1 cellular context compared by ENCODE assay signal in genomic region chr4:113838421-113838820, GRCh38.
TF ChIP-seq lines count a peak whose summit lies in the region.

No MANE protein-coding gene starts in this region.

TF ChIP-seq in IMR-90, 13 proteins besides CTCF, POLR2A, EP300 and RAD21 (continued from another document):
- TF ChIP-seq ELK1 (IDR thresholded peaks at IDR 0.05; ENCODE audit: borderline replicate concordance, low read depth, low read length): no peak
- TF ChIP-seq NFE2L2 (IDR thresholded peaks at IDR 0.05; ENCODE audit: low read depth, low read length): no peak
- no peak for TF ChIP-seq BHLHE40 (IDR thresholded peaks at IDR 0.05; ENCODE audit: low read depth, low read length)
- TF ChIP-seq CHD1 (IDR thresholded peaks at IDR 0.05; ENCODE audit: low read depth, low read length): no peak
- TF ChIP-seq FOS (IDR thresholded peaks at IDR 0.05; ENCODE audit: low read depth, low read length): no peak
- no peak for TF ChIP-seq RCOR1 (IDR thresholded peaks at IDR 0.05; ENCODE audit: insufficient replicate concordance, low read length)
